ENCODE assay signal across 16 cellular contexts in the genomic region with DNA sequence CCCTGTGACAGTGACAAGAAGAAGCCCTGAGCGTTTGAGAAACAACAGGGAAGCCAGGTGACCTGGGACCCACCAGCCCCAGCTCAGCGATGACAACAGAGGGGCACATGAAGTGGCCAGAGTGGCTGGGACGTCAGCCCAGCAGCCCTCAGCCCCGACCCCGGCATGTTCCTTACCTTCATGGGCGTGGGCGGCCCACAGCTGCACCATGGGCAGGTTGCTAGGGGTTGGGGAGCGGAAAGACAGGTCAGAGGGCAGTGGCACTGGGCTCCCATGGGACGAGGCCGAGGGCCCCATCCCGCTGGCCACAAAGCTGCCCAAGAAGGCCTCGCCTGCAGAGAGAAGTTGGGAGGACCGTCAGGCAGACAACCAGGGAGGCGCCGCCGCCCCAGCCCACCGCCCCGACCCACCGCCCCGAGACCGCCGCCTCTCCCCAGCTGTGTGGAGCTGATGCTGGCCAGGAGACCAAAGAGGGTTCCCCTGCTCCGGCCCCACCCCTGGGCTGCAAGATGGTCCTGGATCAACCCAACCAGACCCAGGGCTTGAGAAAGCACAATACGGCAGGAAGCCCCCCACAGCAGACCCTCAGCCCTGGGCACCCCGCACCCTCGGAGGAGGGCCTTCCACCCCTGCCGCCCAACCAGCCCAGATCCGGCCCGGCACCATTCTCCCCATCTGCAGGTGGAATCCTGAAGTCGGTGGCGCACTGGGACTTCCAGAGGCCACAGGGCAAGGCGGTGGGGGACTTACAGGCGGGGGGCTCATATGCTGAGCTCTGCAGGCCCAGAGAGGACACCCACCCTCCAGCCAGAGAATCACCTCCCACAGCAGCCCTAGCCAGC. TPM values are rescaled to one million over a fixed set of nuclear protein-coding genes. Genes with fewer than 3 reads are reported as not detected.
A peak's percentile ranks its signal among the peaks of the same experiment; 100 is the strongest.
DNase-seq lines count a peak whose midpoint lies in the region; ATAC-seq and TF ChIP-seq lines count a peak whose summit lies in the region.
"Had no signal": no experiment of that assay in that cellular context is flagged by ENCODE, and none has a peak within 500 bp of the region (broad histone marks: within the 10 kb centered on the region; RNA-seq: fewer than 3 reads in every experiment).

No MANE protein-coding gene starts in this region.

- H3K27me3 ChIP-seq in Loucy (ENCODE audit: insufficient read depth, low read length, poor library complexity, severe bottlenecking) (no peaks in the 10 kb centered on the region), gastroesophageal sphincter (no peaks in the 10 kb centered on the region), transverse colon (no peaks in the 10 kb centered on the region)

- no peak for ATAC-seq in gastroesophageal sphincter
- no peak for ATAC-seq in HG02970 (IDR thresholded peaks at IDR 0.05; ENCODE audit: low FRiP score, unreplicated experiment)
- ATAC-seq: WTC11 had no signal

- intact Hi-C loops in transverse colon (cut with DNase I; ENCODE audit: low total_unique reads): no loop called here

- H3K79me2 ChIP-seq in Loucy (ENCODE audit: insufficient read depth, low read length): peaks cover 95% of the 10 kb centered on the region

- H2AFZ ChIP-seq in Loucy (ENCODE audit: low read length): no peak overlapping the region

- H3K4me1 ChIP-seq in Loucy (ENCODE audit: insufficient read depth, low read length, poor library complexity, severe bottlenecking): peaks cover 7% of the 10 kb centered on the region
- peaks cover 0 to 85% (median 25%) of the 10 kb centered on the region in 3 donors for H3K4me1 ChIP-seq in gastroesophageal sphincter
- H3K4me1 ChIP-seq in transverse colon: peaks cover 16 to 44% (median 28%) of the 10 kb centered on the region in 4 donors

- H3K9ac ChIP-seq in Loucy (ENCODE audit: low read depth, low read length, poor library complexity, severe bottlenecking): peak overlapping the region; percentile 8
- H3K9ac ChIP-seq: KMS-11 had no signal

- no peaks in the 10 kb centered on the region for H3K9me2 ChIP-seq in Loucy (replicated peaks; ENCODE audit: low read depth, low read length)

- H3K27ac Mint-ChIP-seq in activated naive CD8-positive, alpha-beta T cell: no peak overlapping the region
- no peak overlapping the region for H3K27ac Mint-ChIP-seq in activated naive CD8-positive, alpha-beta T cell treated with anti-CD3 and anti-CD28 coated beads for 36 hours
- H3K27ac Mint-ChIP-seq: WTC11 had no signal

- in situ Hi-C loops in transverse colon (cut with MboI; ENCODE audit: low pct_ligation_motif_present in 1 of 4, low pct_unique_long_range_greater_than_20kb in 1 of 4, low sequenced_read_pairs in 3 of 4): no loop called here

- H4K20me1 ChIP-seq in Loucy (ENCODE audit: insufficient read depth, low read length, poor library complexity, severe bottlenecking): peaks cover 71% of the 10 kb centered on the region

- TF ChIP-seq CTCF in Loucy (conservative IDR thresholded peaks at IDR 0.05; ENCODE audit: low read length) (no peak), gastroesophageal sphincter (IDR thresholded peaks at IDR 0.05) (no peak), transverse colon (IDR thresholded peaks at IDR 0.05) (no peak)

- no peaks in the 10 kb centered on the region for H3K27me3 Mint-ChIP-seq in activated naive CD8-positive, alpha-beta T cell
- no peaks in the 10 kb centered on the region for H3K27me3 Mint-ChIP-seq in activated naive CD8-positive, alpha-beta T cell treated with anti-CD3 and anti-CD28 coated beads for 36 hours

- no peak for DNase-seq in activated naive CD8-positive, alpha-beta T cell treated with anti-CD3 and anti-CD28 coated beads for 36 hours
- DNase-seq in transverse colon (no peak), SW 1271 (lab: John Stamatoyannopoulos, UW) (no peak), NCI-H524 (lab: John Stamatoyannopoulos, UW) (no peak)
- DNase-seq: activated CD8-positive, alpha-beta memory T cell treated with anti-CD3 and anti-CD28 coated beads, Interleukin-2, amount 50 U/mL, for 48 hours; amniotic stem cell; HCEC 1CT; NCI-H1436; NCI-H226; stimulated activated CD4-positive, alpha-beta T cell treated with anti-CD3 and anti-CD28 coated beads, Interleukin-4, amount 100 ng/mL, for 4 hours had no signal

- H3K4me1 Mint-ChIP-seq in activated naive CD8-positive, alpha-beta T cell (ENCODE audit: low read depth): peaks cover 27% of the 10 kb centered on the region
- peaks cover 15% of the 10 kb centered on the region for H3K4me1 Mint-ChIP-seq in activated naive CD8-positive, alpha-beta T cell treated with anti-CD3 and anti-CD28 coated beads for 36 hours

- no peak for TF ChIP-seq POLR2A in gastroesophageal sphincter (IDR thresholded peaks at IDR 0.05)
- TF ChIP-seq POLR2A in transverse colon (IDR thresholded peaks at IDR 0.05): no peak

- H3K4me2 ChIP-seq in Loucy (ENCODE audit: low read depth, low read length, poor library complexity, severe bottlenecking): peak overlapping the region; percentile 82

- H3K27ac ChIP-seq in gastroesophageal sphincter (peak overlapping the region in 3 of 4 donors; percentile 50 to 88 (median 82)), transverse colon (peak overlapping the region in 3 of 4 donors; percentile 5 to 41 (median 7))
- H3K27ac ChIP-seq: KMS-11 had no signal

- TF ChIP-seq EP300 in gastroesophageal sphincter (IDR thresholded peaks at IDR 0.05) (no peak), transverse colon (IDR thresholded peaks at IDR 0.05; ENCODE audit: low read depth) (no peak)

- no peaks in the 10 kb centered on the region for H3K9me3 ChIP-seq in Loucy (ENCODE audit: insufficient read depth, low read depth, low read length)
- H3K9me3 ChIP-seq in gastroesophageal sphincter: no peaks in the 10 kb centered on the region
- H3K9me3 ChIP-seq in transverse colon: no peaks in the 10 kb centered on the region

- H3F3A ChIP-seq in Loucy (ENCODE audit: low read depth): no peaks in the 10 kb centered on the region

- peak overlapping the region; percentile 63 for H3K4me3 Mint-ChIP-seq in activated naive CD8-positive, alpha-beta T cell
- no peak overlapping the region for H3K4me3 Mint-ChIP-seq in activated naive CD8-positive, alpha-beta T cell treated with anti-CD3 and anti-CD28 coated beads for 36 hours
- H3K4me3 Mint-ChIP-seq: WTC11 had no signal

- no peaks in the 10 kb centered on the region for H3K9me3 Mint-ChIP-seq in activated naive CD8-positive, alpha-beta T cell (ENCODE audit: low read depth)
- no peaks in the 10 kb centered on the region for H3K9me3 Mint-ChIP-seq in activated naive CD8-positive, alpha-beta T cell treated with anti-CD3 and anti-CD28 coated beads for 36 hours
- H3K9me3 Mint-ChIP-seq: WTC11 had no signal

- H3K36me3 ChIP-seq in Loucy (ENCODE audit: insufficient read depth, low read length) (peaks cover 44% of the 10 kb centered on the region; the same call in 1 of the 2 replicates), gastroesophageal sphincter (peaks cover 0 to 50% of the 10 kb centered on the region in 2 donors), transverse colon (peaks cover 0 to 28% (median 17%) of the 10 kb centered on the region in 4 donors)

- peak overlapping the region; percentile 14 for H3K4me3 ChIP-seq in Loucy (ENCODE audit: low read length, poor library complexity, severe bottlenecking)
- H3K4me3 ChIP-seq in gastroesophageal sphincter: no peak overlapping the region
- H3K4me3 ChIP-seq in transverse colon: no peak overlapping the region

- 68% methylated on average over 8 of the region's 33 CpGs; no CpG with 5 or more reads in 1 of the 2 donors for whole genome bisulfite sequencing in gastroesophageal sphincter (ENCODE audit: low coverage in 1 of 2), 2 donors
- WGBS in transverse colon (ENCODE audit: low coverage in 1 of 2), 2 donors: 92% methylated on average over 20 of the region's 33 CpGs; no CpG with 5 or more reads in 1 of the 2 donors

- H3K36me3 Mint-ChIP-seq in activated naive CD8-positive, alpha-beta T cell: peaks cover 3% of the 10 kb centered on the region
- peaks cover 8% of the 10 kb centered on the region for H3K36me3 Mint-ChIP-seq in activated naive CD8-positive, alpha-beta T cell treated with anti-CD3 and anti-CD28 coated beads for 36 hours
- H3K36me3 Mint-ChIP-seq: WTC11 had no signal

RNA-seq across cellular contexts. Expression of a gene that starts 29.1 kb away (rescaled TPM):
- total RNA-seq in activated naive CD8-positive, alpha-beta T cell treated with anti-CD3 and anti-CD28 coated beads for 36 hours: 10 to 100 TPM; 47.6 to 48.0 TPM
- total RNA-seq in gastroesophageal sphincter (100 to 1,000 TPM in 3 of 4 donors, 10 to 100 TPM in 1; 87.6 to 218 (median 124) TPM), transverse colon (100 to 1,000 TPM in 3 of 4 donors, 10 to 100 TPM in 1; 91.2 to 430 (median 175) TPM)
